In the genomic region with DNA sequence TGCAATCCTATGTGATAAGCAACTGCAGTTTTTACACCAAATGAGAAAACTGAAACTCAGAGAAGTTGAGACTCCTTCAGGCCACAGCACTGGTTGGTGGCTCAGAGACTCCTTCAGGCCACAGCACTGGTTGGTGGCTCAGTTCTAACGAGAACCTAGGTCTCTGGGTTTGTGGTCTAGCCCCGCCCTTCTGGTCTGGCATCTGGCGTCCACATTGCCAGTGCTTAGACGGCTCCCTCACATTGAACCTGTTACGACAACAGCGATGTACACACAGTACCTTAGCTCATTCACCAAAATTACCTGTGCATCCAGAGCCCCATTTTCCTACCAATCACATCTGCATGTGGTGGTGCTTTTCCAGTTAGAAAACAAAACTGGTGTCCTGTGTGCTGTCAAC, we compare ENCODE assay signal across 8 cellular contexts.
DNase-seq lines count a peak whose midpoint lies in the region; ATAC-seq and TF ChIP-seq lines count a peak whose summit lies in the region.

No MANE protein-coding gene starts in this region.

- H3K27ac Mint-ChIP-seq in stimulated activated naive CD8-positive, alpha-beta T cell treated with anti-CD3 and anti-CD28 coated beads, Interleukin-15, Interleukin-2, amounts not matched to agents 100 ng/mL and 50 ng/mL, for 24 hours = peak overlapping the region; percentile 98

- 96% methylated on average over 6 of the region's 6 CpGs for WGBS in SK-N-SH (ENCODE audit: low lambda C conversion rate)

- peak overlapping the region; percentile 68 for H3K4me3 Mint-ChIP-seq in stimulated activated naive CD8-positive, alpha-beta T cell treated with anti-CD3 and anti-CD28 coated beads, Interleukin-15, Interleukin-2, amounts not matched to agents 100 ng/mL and 50 ng/mL, for 24 hours

- H3K36me3 Mint-ChIP-seq in stimulated activated naive CD8-positive, alpha-beta T cell treated with anti-CD3 and anti-CD28 coated beads, Interleukin-15, Interleukin-2, amounts not matched to agents 100 ng/mL and 50 ng/mL, for 24 hours (ENCODE audit: low read depth) = no peaks in the 10 kb centered on the region

- TF ChIP-seq RAD21 in SK-N-SH (IDR thresholded peaks at IDR 0.05; ENCODE audit: low read length) = no peak

- no peak for TF ChIP-seq EP300 in SK-N-SH (IDR thresholded peaks at IDR 0.05; ENCODE audit: borderline replicate concordance in 1 of 2, low read depth in 1 of 2, low read length in 1 of 2)

- H3K4me3 ChIP-seq in SK-N-SH (ENCODE audit: low read depth in 2 of 2, low read length in 1 of 2) = no peak overlapping the region

- ATAC-seq in GM18520 (IDR thresholded peaks at IDR 0.05; ENCODE audit: unreplicated experiment) (peak; percentile 21), HG02610 (IDR thresholded peaks at IDR 0.05; ENCODE audit: unreplicated experiment) (peak; percentile 37), omental fat pad (ENCODE audit: low FRiP score) (no peak)

- H3K4me1 Mint-ChIP-seq in stimulated activated naive CD8-positive, alpha-beta T cell treated with anti-CD3 and anti-CD28 coated beads, Interleukin-15, Interleukin-2, amounts not matched to agents 100 ng/mL and 50 ng/mL, for 24 hours (ENCODE audit: low read depth) = peaks cover 42% of the 10 kb centered on the region

- peak overlapping the region; percentile 3; the same call in 1 of the 2 replicates for H3K4me2 ChIP-seq in SK-N-SH

- DNase-seq in SK-N-SH (no peak), cortex of kidney (lab: John Stamatoyannopoulos, UW) (no peak), HK-2 (ENCODE audit: unreplicated experiment) (no peak), omental fat pad (ENCODE audit: low spot score) (no peak)
- peak; percentile 15 for DNase-seq in effector CD4-positive, alpha-beta T cell

- H3K27me3 Mint-ChIP-seq in stimulated activated naive CD8-positive, alpha-beta T cell treated with anti-CD3 and anti-CD28 coated beads, Interleukin-15, Interleukin-2, amounts not matched to agents 100 ng/mL and 50 ng/mL, for 24 hours = no peaks in the 10 kb centered on the region

- H3K27ac ChIP-seq in SK-N-SH (ENCODE audit: low read depth in 2 of 2, low read length in 1 of 2) = peak overlapping the region in 1 of 2 experiments; percentile 97; a peak in 3 of 4 replicates

- TF ChIP-seq CTCF in SK-N-SH (IDR thresholded peaks at IDR 0.05) = no peak
- no peak for TF ChIP-seq CTCF in omental fat pad (IDR thresholded peaks at IDR 0.05)

- CTCF ChIA-PET in SK-N-SH (lab: Yijun Ruan, JAX) = interaction anchor here (1.3 to 1.7 kb wide), 2 partner anchors 27 kb away, joined by 3 to 5 read pairs; no protein-coding TSS in a partner anchor

- H4K20me1 ChIP-seq in SK-N-SH (ENCODE audit: insufficient read depth) = no peaks in the 10 kb centered on the region

- H3F3A ChIP-seq in SK-N-SH (replicated peaks; ENCODE audit: insufficient read depth) = peaks cover 6% of the 10 kb centered on the region

- H3K79me2 ChIP-seq in SK-N-SH (ENCODE audit: insufficient read depth) = no peaks in the 10 kb centered on the region

- H3K9ac ChIP-seq in SK-N-SH = peak overlapping the region; percentile 53

- no peaks in the 10 kb centered on the region for H3K9me2 ChIP-seq in SK-N-SH

- no peaks in the 10 kb centered on the region for H3K9me3 ChIP-seq in SK-N-SH

- H2AFZ ChIP-seq in SK-N-SH (ENCODE audit: low read depth) = peak overlapping the region; percentile 33

- no peaks in the 10 kb centered on the region for H3K9me3 Mint-ChIP-seq in stimulated activated naive CD8-positive, alpha-beta T cell treated with anti-CD3 and anti-CD28 coated beads, Interleukin-15, Interleukin-2, amounts not matched to agents 100 ng/mL and 50 ng/mL, for 24 hours

- peaks cover 0 to 6% of the 10 kb centered on the region in 2 experiments; a peak in 1 of 4 replicates for H3K4me1 ChIP-seq in SK-N-SH (ENCODE audit: control insufficient read depth in 1 of 2, insufficient read depth in 2 of 2, low read depth in 1 of 2, low read length in 1 of 2)

- H3K36me3 ChIP-seq in SK-N-SH (replicated peaks in 1 of 2; ENCODE audit: control insufficient read depth in 1 of 2, insufficient read depth in 2 of 2, low read length in 1 of 2) = peaks cover 0 to 8% of the 10 kb centered on the region in 2 experiments

- POLR2A ChIA-PET in SK-N-SH (lab: Yijun Ruan, JAX) = no interaction called here

- H3K27me3 ChIP-seq in SK-N-SH (ENCODE audit: insufficient read depth) = no peaks in the 10 kb centered on the region

TF ChIP-seq in SK-N-SH, 30 proteins besides CTCF, POLR2A, EP300 and RAD21:
- TF ChIP-seq TAF1 (IDR thresholded peaks at IDR 0.05; ENCODE audit: borderline replicate concordance, low read depth, low read length) (no peak), TCF12 (IDR thresholded peaks at IDR 0.05) (peak; percentile 13; the same call in 1 of the 2 replicates), EZH2phosphoT487 (IDR thresholded peaks at IDR 0.05; ENCODE audit: borderline replicate concordance, low read depth) (no peak), MAX (IDR thresholded peaks at IDR 0.05; ENCODE audit: low read depth) (0 out of 2 replicates have a peak, but pooled peaks have one; percentile 28), TEAD4 (IDR thresholded peaks at IDR 0.05; ENCODE audit: borderline replicate concordance, insufficient read depth) (no peak)
TF ChIP-seq in SK-N-SH: peak in this region for 2.
